In genomic region chr10:120942806-120943413, GRCh38 we compare ENCODE assay signal across 8 cellular contexts.
DNase-seq lines count a peak whose midpoint lies in the region; ATAC-seq and TF ChIP-seq lines count a peak whose summit lies in the region.

No MANE protein-coding gene starts in this region.

- peaks cover 2% of the 10 kb centered on the region for H3K27me3 Mint-ChIP-seq in activated CD4-positive, alpha-beta T cell treated with anti-CD3 and anti-CD28 coated beads, Interleukin-2, amount 10 ng/mL, durations not matched to agents 7 days and 5 days

- ATAC-seq in GM18868 (IDR thresholded peaks at IDR 0.05; ENCODE audit: unreplicated experiment) (peak; percentile 97), HG03139 (IDR thresholded peaks at IDR 0.05; ENCODE audit: unreplicated experiment) (peak; percentile 95)

- H3K36me3 ChIP-seq in colonic mucosa = no peaks in the 10 kb centered on the region

- no peak overlapping the region for H3K9ac ChIP-seq in colonic mucosa (ENCODE audit: low read depth in 2 of 2, low read length in 2 of 2)

- no peak overlapping the region for H3K4me3 Mint-ChIP-seq in activated CD4-positive, alpha-beta T cell treated with anti-CD3 and anti-CD28 coated beads, Interleukin-2, amount 10 ng/mL, durations not matched to agents 7 days and 5 days

- POLR2A ChIA-PET in activated CD4-positive, alpha-beta T cell treated with anti-CD3 and anti-CD28 coated beads, Interleukin-2, amount 10 ng/mL, durations not matched to agents 7 days and 5 days (lab: Charles Lee) = no interaction called here

- no peak overlapping the region for H3K27ac Mint-ChIP-seq in activated CD4-positive, alpha-beta T cell treated with anti-CD3 and anti-CD28 coated beads, Interleukin-2, amount 10 ng/mL, durations not matched to agents 7 days and 5 days

- intact Hi-C loops in colonic mucosa (cut with DNase I) (loop anchor here (5.0 kb wide), 1 partner anchor 944 kb away; no protein-coding TSS in a partner anchor), lower leg skin (cut with DNase I; ENCODE audit: low total_unique reads) (loop anchor here (5.0 kb wide), 2 partner anchors 789 to 944 kb away; no protein-coding TSS in a partner anchor)

- peak; percentile 77 for TF ChIP-seq CTCF in colonic mucosa (IDR thresholded peaks at IDR 0.05)
- TF ChIP-seq CTCF in lower leg skin (IDR thresholded peaks at IDR 0.05) = no peak

- DNase-seq in AG08396 (ENCODE audit: low spot score) (peak; percentile 89), NCI-H510A (lab: John Stamatoyannopoulos, UW) (peak; percentile 19), colonic mucosa (peak; percentile 83), lower leg skin (ENCODE audit: low spot score in 2 of 2) (peak; percentile 72 to 96)
- peak; percentile 77 for DNase-seq in activated CD4-positive, alpha-beta T cell treated with anti-CD3 and anti-CD28 coated beads, Interleukin-2, amount 10 ng/mL, durations not matched to agents 7 days and 5 days
- DNase-seq in stimulated activated CD4-positive, alpha-beta T cell treated with anti-CD3 and anti-CD28 coated beads, TNF-alpha, amount 100 ng/mL, for 48 hours (ENCODE audit: low read depth in 3 of 3) = peak; percentile 46 to 76 (median 65)

- CTCF ChIA-PET in activated CD4-positive, alpha-beta T cell treated with anti-CD3 and anti-CD28 coated beads, Interleukin-2, amount 10 ng/mL, durations not matched to agents 7 days and 5 days (lab: Charles Lee) = no interaction called here

- WGBS in lower leg skin, 2 donors = 23 to 31% methylated on average over 14 to 23 of the region's 23 CpGs

- no peak for TF ChIP-seq POLR2A in lower leg skin (IDR thresholded peaks at IDR 0.05)

- H3K27ac ChIP-seq in colonic mucosa = no peak overlapping the region

- no peaks in the 10 kb centered on the region for H3K27me3 ChIP-seq in colonic mucosa

- H3K9me3 ChIP-seq in colonic mucosa = no peaks in the 10 kb centered on the region

- no peaks in the 10 kb centered on the region for H3K36me3 Mint-ChIP-seq in activated CD4-positive, alpha-beta T cell treated with anti-CD3 and anti-CD28 coated beads, Interleukin-2, amount 10 ng/mL, durations not matched to agents 7 days and 5 days (ENCODE audit: low read depth)

- H3K4me1 Mint-ChIP-seq in activated CD4-positive, alpha-beta T cell treated with anti-CD3 and anti-CD28 coated beads, Interleukin-2, amount 10 ng/mL, durations not matched to agents 7 days and 5 days = peaks cover 10% of the 10 kb centered on the region

- H3K4me3 ChIP-seq in colonic mucosa (no peak overlapping the region), lower leg skin (ENCODE audit: low read depth, poor library complexity, severe bottlenecking) (no peak overlapping the region)

- no peaks in the 10 kb centered on the region for H3K4me1 ChIP-seq in colonic mucosa

- no peaks in the 10 kb centered on the region for H3K9me3 Mint-ChIP-seq in activated CD4-positive, alpha-beta T cell treated with anti-CD3 and anti-CD28 coated beads, Interleukin-2, amount 10 ng/mL, durations not matched to agents 7 days and 5 days

Comparison
In these comparisons a context has a peak if more than half of its experiments do, and no peak if none do; other contexts are left out.
1. DNase-seq: peak in every context shown above with its lines; median percentile 89 in AG08396; 84 in lower leg skin; 83 in colonic mucosa; 77 in activated CD4-positive, alpha-beta T cell treated with anti-CD3 and anti-CD28 coated beads, Interleukin-2, amount 10 ng/mL, durations not matched to agents 7 days and 5 days; 65 in stimulated activated CD4-positive, alpha-beta T cell treated with anti-CD3 and anti-CD28 coated beads, TNF-alpha, amount 100 ng/mL, for 48 hours; 19 in NCI-H510A.